In the genomic region with DNA sequence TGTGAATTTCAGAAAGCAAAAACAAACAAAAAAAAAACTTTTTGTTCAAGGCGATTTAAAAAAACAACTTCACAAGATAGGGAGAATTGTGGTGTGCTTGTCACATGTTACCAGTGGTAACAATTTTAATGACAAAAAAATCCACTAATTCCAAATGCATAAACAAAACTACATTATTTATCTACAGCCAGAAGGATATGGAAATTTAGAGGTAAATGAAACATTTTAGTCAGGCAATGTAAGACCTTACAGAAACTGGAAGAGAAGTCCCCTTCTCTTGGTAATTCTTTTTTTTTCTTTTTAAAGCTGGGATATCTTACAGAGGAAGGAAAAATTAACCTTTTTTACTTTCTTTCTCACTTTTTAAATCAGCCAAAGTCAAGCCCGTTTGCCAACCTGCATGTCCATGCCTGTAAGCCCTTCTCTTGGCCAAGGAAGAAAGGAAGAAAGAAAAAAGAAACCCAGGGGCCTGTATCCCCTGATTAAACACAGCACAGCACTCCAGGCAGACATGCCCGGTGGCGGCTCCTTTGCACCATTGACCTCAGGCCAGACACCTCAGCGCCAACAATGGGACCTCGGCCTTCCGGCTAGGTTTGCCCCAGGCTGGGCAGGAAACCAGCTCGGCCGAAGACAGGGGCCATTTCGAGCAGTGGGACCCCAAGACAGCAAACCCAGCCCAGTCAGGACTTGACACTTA, we compare ENCODE assay signal across 9 cellular contexts. TPM values are rescaled to one million over a fixed set of nuclear protein-coding genes. Genes with fewer than 3 reads are reported as not detected.
DNase-seq lines count a peak whose midpoint lies in the region; ATAC-seq and TF ChIP-seq lines count a peak whose summit lies in the region.
"Had no signal": no experiment of that assay in that cellular context is flagged by ENCODE, and none has a peak within 500 bp of the region (broad histone marks: within the 10 kb centered on the region; RNA-seq: fewer than 3 reads in every experiment).

No MANE protein-coding gene starts in this region.

- H3K79me2 ChIP-seq in SK-N-SH (ENCODE audit: insufficient read depth) = no peaks in the 10 kb centered on the region

- peak overlapping the region; percentile 63 for H3K4me3 Mint-ChIP-seq in stimulated activated effector memory CD8-positive, alpha-beta T cell treated with anti-CD3 and anti-CD28 coated beads, Interleukin-12 subunit alpha, Interleukin-12 subunit beta, amount 100 ng/mL, for 72 hours

- peaks cover 34% of the 10 kb centered on the region for H3K4me1 Mint-ChIP-seq in stimulated activated effector memory CD8-positive, alpha-beta T cell treated with anti-CD3 and anti-CD28 coated beads, Interleukin-12 subunit alpha, Interleukin-12 subunit beta, amount 100 ng/mL, for 72 hours

- H3K4me2 ChIP-seq in SK-N-SH = no peak overlapping the region

- peaks cover 9% of the 10 kb centered on the region for H3F3A ChIP-seq in SK-N-SH (replicated peaks; ENCODE audit: insufficient read depth)

- no peaks in the 10 kb centered on the region for H3K9me2 ChIP-seq in SK-N-SH

- no peak overlapping the region for H3K4me3 ChIP-seq in SK-N-SH (ENCODE audit: low read depth in 2 of 2, low read length in 1 of 2)
- H3K4me3 ChIP-seq: dorsolateral prefrontal cortex had no signal

- H4K20me1 ChIP-seq in SK-N-SH (ENCODE audit: insufficient read depth) = peaks cover 13% of the 10 kb centered on the region

- H3K36me3 Mint-ChIP-seq in stimulated activated effector memory CD8-positive, alpha-beta T cell treated with anti-CD3 and anti-CD28 coated beads, Interleukin-12 subunit alpha, Interleukin-12 subunit beta, amount 100 ng/mL, for 72 hours = no peaks in the 10 kb centered on the region

- H3K27ac ChIP-seq in SK-N-SH (ENCODE audit: low read depth in 2 of 2, low read length in 1 of 2) = no peak overlapping the region
- H3K27ac ChIP-seq: dorsolateral prefrontal cortex had no signal

- TF ChIP-seq EP300 in SK-N-SH (IDR thresholded peaks at IDR 0.05; ENCODE audit: borderline replicate concordance in 1 of 2, low read depth in 1 of 2, low read length in 1 of 2) = no peak

- no peak for ATAC-seq in SK-N-SH treated with all-trans-retinoic acid at 6 μM for 48 hours
- no peak for ATAC-seq in stimulated activated effector memory CD8-positive, alpha-beta T cell treated with anti-CD3 and anti-CD28 coated beads, Interleukin-12 subunit alpha, Interleukin-12 subunit beta, amount 100 ng/mL, for 72 hours

- 24% methylated on average over 10 of the region's 10 CpGs for WGBS in SK-N-SH (ENCODE audit: low lambda C conversion rate)

- H3K9me3 ChIP-seq in SK-N-SH = no peaks in the 10 kb centered on the region

- H3K27me3 ChIP-seq in SK-N-SH (ENCODE audit: insufficient read depth) = peaks cover 100% of the 10 kb centered on the region

- peaks cover 0 to 2% of the 10 kb centered on the region in 2 experiments; a peak in 1 of 4 replicates for H3K4me1 ChIP-seq in SK-N-SH (ENCODE audit: control insufficient read depth in 1 of 2, insufficient read depth in 2 of 2, low read depth in 1 of 2, low read length in 1 of 2)

- no peak for TF ChIP-seq RAD21 in SK-N-SH (IDR thresholded peaks at IDR 0.05; ENCODE audit: low read length)

- POLR2A ChIA-PET in SK-N-SH (lab: Yijun Ruan, JAX) (no interaction called here), HEK293T (lab: Yijun Ruan, JAX) (interaction anchor here (0.6 to 13.6 kb wide), 9 partner anchors 8 to 976 kb away, joined by 3 to 367 read pairs (median 7); a partner anchor contains a TSS)

- no peaks in the 10 kb centered on the region for H3K36me3 ChIP-seq in SK-N-SH (replicated peaks in 1 of 2; ENCODE audit: control insufficient read depth in 1 of 2, insufficient read depth in 2 of 2, low read length in 1 of 2)

- no peak overlapping the region for H3K27ac Mint-ChIP-seq in stimulated activated effector memory CD8-positive, alpha-beta T cell treated with anti-CD3 and anti-CD28 coated beads, Interleukin-12 subunit alpha, Interleukin-12 subunit beta, amount 100 ng/mL, for 72 hours

- no peak for TF ChIP-seq CTCF in SK-N-SH (IDR thresholded peaks at IDR 0.05)

- H2AFZ ChIP-seq in SK-N-SH (ENCODE audit: low read depth) = no peak overlapping the region

- no peaks in the 10 kb centered on the region for H3K9me3 Mint-ChIP-seq in stimulated activated effector memory CD8-positive, alpha-beta T cell treated with anti-CD3 and anti-CD28 coated beads, Interleukin-12 subunit alpha, Interleukin-12 subunit beta, amount 100 ng/mL, for 72 hours

- CTCF ChIA-PET in SK-N-SH (lab: Yijun Ruan, JAX) = interaction anchor here (0.7 to 12.3 kb wide), 9 partner anchors 3 to 802 kb away, joined by 3 to 205 read pairs (median 4); a partner anchor contains a TSS
- CTCF ChIA-PET in HEK293T (lab: Yijun Ruan, JAX) = interaction anchor here (1.4 kb wide), 1 partner anchor 9 kb away, joined by 8 read pairs; no protein-coding TSS in a partner anchor

- no peak overlapping the region for H3K9ac ChIP-seq in SK-N-SH

- DNase-seq in SK-N-SH = no peak
- peak; percentile 69 for DNase-seq in NCI-H69 (lab: John Stamatoyannopoulos, UW)
- DNase-seq in glomerular visceral epithelial cell (ENCODE audit: extremely low spot score) = peak; percentile 58
- no peak for DNase-seq in stimulated activated effector memory CD8-positive, alpha-beta T cell treated with anti-CD3 and anti-CD28 coated beads, Interleukin-12 subunit alpha, Interleukin-12 subunit beta, amount 100 ng/mL, for 72 hours (ENCODE audit: low spot score in 2 of 2)
- no peak for DNase-seq in anterior cingulate cortex (lab: John Stamatoyannopoulos, UW)
- no peak for DNase-seq in HEK293T (ENCODE audit: extremely low spot score)
- DNase-seq in NCI-H1436 treated with DMSO at 0.1 percent for 48 hours (lab: John Stamatoyannopoulos, UW) = no peak

TF ChIP-seq in SK-N-SH, 30 proteins besides CTCF, POLR2A, EP300 and RAD21:
- TF ChIP-seq EZH2phosphoT487 (IDR thresholded peaks at IDR 0.05; ENCODE audit: borderline replicate concordance, low read depth) (peak; percentile 26; the same call in 1 of the 2 replicates), FOSL2 (IDR thresholded peaks at IDR 0.05; ENCODE audit: borderline replicate concordance, low read depth) (no peak)

TF ChIP-seq in SK-N-SH treated with all-trans-retinoic acid at 6 μM for 48 hours, 23 proteins besides CTCF, POLR2A, EP300 and RAD21:
- TF ChIP-seq ZNF565 (CRISPR knock-in tag; conservative IDR thresholded peaks at IDR 0.05; ENCODE audit: low read depth) (no peak), ISL1 (CRISPR knock-in tag; IDR thresholded peaks at IDR 0.05) (no peak)

TF ChIP-seq in HEK293T, 16 proteins besides CTCF, POLR2A, EP300 and RAD21:
- TF ChIP-seq L3MBTL2 (conservative IDR thresholded peaks at IDR 0.05) = no peak
- TF ChIP-seq LEF1 (IDR thresholded peaks at IDR 0.05; ENCODE audit: borderline replicate concordance) = no peak
- TF ChIP-seq, protein P1, sequence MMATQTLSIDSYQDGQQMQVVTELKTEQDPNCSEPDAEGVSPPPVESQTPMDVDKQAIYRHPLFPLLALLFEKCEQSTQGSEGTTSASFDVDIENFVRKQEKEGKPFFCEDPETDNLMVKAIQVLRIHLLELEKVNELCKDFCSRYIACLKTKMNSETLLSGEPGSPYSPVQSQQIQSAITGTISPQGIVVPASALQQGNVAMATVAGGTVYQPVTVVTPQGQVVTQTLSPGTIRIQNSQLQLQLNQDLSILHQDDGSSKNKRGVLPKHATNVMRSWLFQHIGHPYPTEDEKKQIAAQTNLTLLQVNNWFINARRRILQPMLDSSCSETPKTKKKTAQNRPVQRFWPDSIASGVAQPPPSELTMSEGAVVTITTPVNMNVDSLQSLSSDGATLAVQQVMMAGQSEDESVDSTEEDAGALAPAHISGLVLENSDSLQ (IDR thresholded peaks at IDR 0.05) = no peak
- no peak for TF ChIP-seq ELF4 (IDR thresholded peaks at IDR 0.05)
- TF ChIP-seq FOXK2 (IDR thresholded peaks at IDR 0.05) = no peak
- no peak for TF ChIP-seq ZNF384 (IDR thresholded peaks at IDR 0.05)
- TF ChIP-seq TARDBP (IDR thresholded peaks at IDR 0.05) = no peak
- no peak for TF ChIP-seq BHLHE40 (IDR thresholded peaks at IDR 0.05; ENCODE audit: borderline replicate concordance)
- no peak for TF ChIP-seq SUZ12 (IDR thresholded peaks at IDR 0.05)
- no peak for TF ChIP-seq ARNT (IDR thresholded peaks at IDR 0.05)
- TF ChIP-seq HDGF (IDR thresholded peaks at IDR 0.05; ENCODE audit: borderline replicate concordance) = no peak
- TF ChIP-seq NFRKB (IDR thresholded peaks at IDR 0.05) = no peak
- TF ChIP-seq CTBP1 (IDR thresholded peaks at IDR 0.05; ENCODE audit: borderline replicate concordance) = no peak
- no peak for TF ChIP-seq SP1 (IDR thresholded peaks at IDR 0.05)
- TF ChIP-seq FOXA1 (IDR thresholded peaks at IDR 0.05) = no peak
- no peak for TF ChIP-seq FOXM1 (IDR thresholded peaks at IDR 0.05; ENCODE audit: borderline replicate concordance)

RNA-seq across cellular contexts. Expression of a gene that starts 3.0 kb away (rescaled TPM):
- polyA plus RNA-seq in SK-N-SH (2012; rRNA removed) = not detected in 2 replicates
- not detected in 2 replicates for polyA plus RNA-seq in SK-N-SH (2012; cell fraction: cytosol; rRNA removed)
- not detected in 2 replicates for polyA plus RNA-seq in SK-N-SH (2012; cell fraction: nucleus; rRNA removed)

RNA-seq across cellular contexts. Expression of a gene that starts 5.7 kb away (rescaled TPM):
- polyA plus RNA-seq in SK-N-SH (2012; rRNA removed) = not detected in 2 replicates
- not detected in 2 replicates for polyA plus RNA-seq in SK-N-SH (2012; cell fraction: cytosol; rRNA removed)
- not detected in 2 replicates for polyA plus RNA-seq in SK-N-SH (2012; cell fraction: nucleus; rRNA removed)

RNA-seq across cellular contexts. Expression of a gene that starts 13.9 kb away (rescaled TPM):
- not detected in 2 replicates for polyA plus RNA-seq in SK-N-SH (2012; rRNA removed)
- not detected in 2 replicates for polyA plus RNA-seq in SK-N-SH (2012; cell fraction: cytosol; rRNA removed)
- not detected in 2 replicates for polyA plus RNA-seq in SK-N-SH (2012; cell fraction: nucleus; rRNA removed)

RNA-seq across cellular contexts. Expression of a gene that starts 14.6 kb away (rescaled TPM):
- polyA plus RNA-seq in SK-N-SH (2012; rRNA removed) = not detected in 2 replicates
- polyA plus RNA-seq in SK-N-SH (2012; cell fraction: cytosol; rRNA removed) = not detected in 2 replicates
- polyA plus RNA-seq in SK-N-SH (2012; cell fraction: nucleus; rRNA removed) = not detected in 2 replicates

RNA-seq across cellular contexts. Expression of a gene that starts 18.7 kb away (rescaled TPM):
- 0.15 TPM in 1 of 2 replicates, not detected in the other for polyA plus RNA-seq in SK-N-SH (2012; rRNA removed)
- not detected in 2 replicates for polyA plus RNA-seq in SK-N-SH (2012; cell fraction: cytosol; rRNA removed)
- polyA plus RNA-seq in SK-N-SH (2012; cell fraction: nucleus; rRNA removed) = not detected in 2 replicates

Comparison
In these comparisons a context has a peak if more than half of its experiments do, and no peak if none do; other contexts are left out.
1. DNase-seq: peak in NCI-H69 (single experiment) and glomerular visceral epithelial cell (single experiment); none in SK-N-SH (single experiment), stimulated activated effector memory CD8-positive, alpha-beta T cell treated with anti-CD3 and anti-CD28 coated beads, Interleukin-12 subunit alpha, Interleukin-12 subunit beta, amount 100 ng/mL, for 72 hours (0 of 2), anterior cingulate cortex (0 of 58), HEK293T (single experiment) and NCI-H1436 treated with DMSO at 0.1 percent for 48 hours (single experiment).